1 cellular context compared by ENCODE assay signal in genomic region chr19:13952154-13953020, GRCh38.
TF ChIP-seq lines count a peak whose summit lies in the region.

Gene DCAF15, plus strand, starts transcription at chr19:13952509. Its CDS starts 4 bp downstream, at chr19:13952513.

TF ChIP-seq in IMR-90, 13 proteins besides CTCF, POLR2A, EP300 and RAD21 (continued from another document):
- TF ChIP-seq MAZ (IDR thresholded peaks at IDR 0.05; ENCODE audit: borderline replicate concordance, low read depth, low read length) (peak; percentile 95), RFX5 (IDR thresholded peaks at IDR 0.05; ENCODE audit: low read depth, low read length) (0 out of 2 replicates have a peak, but pooled peaks have one; percentile 12), USF2 (IDR thresholded peaks at IDR 0.05; ENCODE audit: low read depth, low read length) (peak; percentile 33; the same call in 1 of the 2 replicates)
TF ChIP-seq in IMR-90: peak in this region for 4.
